In genomic region chr11:72522186-72522585, GRCh38 we compare ENCODE assay signal across 1 cellular context.
TF ChIP-seq lines count a peak whose summit lies in the region.

No MANE protein-coding gene starts in this region.

TF ChIP-seq in SK-N-SH, 30 proteins besides CTCF, POLR2A, EP300 and RAD21 (continued from another document):
- TF ChIP-seq REST (IDR thresholded peaks at IDR 0.05; ENCODE audit: low read depth, low read length) (no peak), FOSL2 (IDR thresholded peaks at IDR 0.05; ENCODE audit: borderline replicate concordance, low read depth) (no peak)
